In the genomic region with DNA sequence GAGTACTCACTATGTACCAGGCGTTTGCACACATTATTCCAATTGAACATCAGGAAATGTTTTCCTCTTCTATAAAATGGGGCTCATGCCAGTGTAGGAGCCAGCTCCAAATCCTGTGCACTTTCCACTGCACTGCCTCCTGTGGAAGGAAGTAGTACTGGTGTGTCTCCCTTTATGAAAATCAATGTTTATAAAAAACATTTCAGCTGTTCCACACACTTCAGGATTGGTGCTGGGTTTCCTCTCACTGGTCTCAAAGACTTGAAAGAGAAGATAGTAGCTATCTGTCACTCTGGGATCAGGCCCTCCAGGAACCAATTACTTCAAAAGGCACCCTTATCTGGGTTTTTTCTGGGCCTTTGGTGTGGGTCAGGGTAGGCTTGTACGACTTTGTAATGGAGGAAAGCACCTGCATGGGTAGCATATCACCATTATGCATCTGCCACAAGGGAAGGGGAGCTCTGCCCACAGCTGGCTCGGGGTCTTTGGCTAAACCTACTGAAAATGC, we compare ENCODE assay signal across 9 cellular contexts. TPM values are rescaled to one million over a fixed set of nuclear protein-coding genes. Genes with fewer than 3 reads are reported as not detected.
DNase-seq lines count a peak whose midpoint lies in the region; ATAC-seq and TF ChIP-seq lines count a peak whose summit lies in the region.
"Had no signal": no experiment of that assay in that cellular context is flagged by ENCODE, and none has a peak within 500 bp of the region (broad histone marks: within the 10 kb centered on the region; RNA-seq: fewer than 3 reads in every experiment).

No MANE protein-coding gene starts in this region.

- H3K4me1 Mint-ChIP-seq in activated T-helper 17 cell treated with anti-CD3 and anti-CD28 coated beads, Interleukin-2, amount 50 U/mL, for 72 hours = peaks cover 9% of the 10 kb centered on the region

- no peaks in the 10 kb centered on the region for H3K9me2 ChIP-seq in GM23248 (ENCODE audit: insufficient read depth)
- H3K9me2 ChIP-seq in hepatocyte (replicated peaks; ENCODE audit: insufficient read depth) = no peaks in the 10 kb centered on the region

- no peaks in the 10 kb centered on the region for H3K27me3 Mint-ChIP-seq in activated T-helper 17 cell treated with anti-CD3 and anti-CD28 coated beads, Interleukin-2, amount 50 U/mL, for 72 hours
- H3K27me3 Mint-ChIP-seq: natural killer cell treated with Interleukin-12 subunit alpha and Interleukin-12 subunit beta and Interleukin-15 and Interleukin-18, amount 100 ng/mL, for 72 hours had no signal

- H3K4me2 ChIP-seq in GM23248 (ENCODE audit: unreplicated experiment) (no peak overlapping the region), hepatocyte (no peak overlapping the region)

- H3K9me3 Mint-ChIP-seq in activated T-helper 17 cell treated with anti-CD3 and anti-CD28 coated beads, Interleukin-2, amount 50 U/mL, for 72 hours = no peaks in the 10 kb centered on the region
- H3K9me3 Mint-ChIP-seq: natural killer cell treated with Interleukin-12 subunit alpha and Interleukin-12 subunit beta and Interleukin-15 and Interleukin-18, amount 100 ng/mL, for 72 hours had no signal

- H3K4me3 Mint-ChIP-seq in activated T-helper 17 cell treated with anti-CD3 and anti-CD28 coated beads, Interleukin-2, amount 50 U/mL, for 72 hours = no peak overlapping the region
- H3K4me3 Mint-ChIP-seq: natural killer cell treated with Interleukin-12 subunit alpha and Interleukin-12 subunit beta and Interleukin-15 and Interleukin-18, amount 100 ng/mL, for 72 hours had no signal

- CTCF ChIA-PET in AG04449 (lab: Yijun Ruan, JAX) = interaction anchor here (1.0 to 2.7 kb wide), 6 partner anchors 9 to 230 kb away, joined by 3 to 11 read pairs (median 4); no protein-coding TSS in a partner anchor

- H3K27me3 ChIP-seq in GM23248 (replicated peaks; ENCODE audit: insufficient read depth) = no peaks in the 10 kb centered on the region
- no peaks in the 10 kb centered on the region for H3K27me3 ChIP-seq in hepatocyte

- TF ChIP-seq CTCF in AG04449 (IDR thresholded peaks at IDR 0.05; ENCODE audit: insufficient read depth, low read length, missing control alignments) (peak; percentile 41), hepatocyte (IDR thresholded peaks at IDR 0.05; ENCODE audit: poor library complexity) (peak; percentile 19)

- peaks cover 98% of the 10 kb centered on the region for H3K36me3 Mint-ChIP-seq in activated T-helper 17 cell treated with anti-CD3 and anti-CD28 coated beads, Interleukin-2, amount 50 U/mL, for 72 hours (ENCODE audit: low read depth)

- WGBS in GM23248 (ENCODE audit: low coverage in 1 of 2, low lambda C conversion rate in 2 of 2, missing lambda C conversion rate in 2 of 2), 2 experiments = 69 to 76% methylated on average over 3 of the region's 3 CpGs
- WGBS in hepatocyte (ENCODE audit: low lambda C conversion rate, missing lambda C conversion rate) = 77% methylated on average over 3 of the region's 3 CpGs

- H3K79me2 ChIP-seq in GM23248 (ENCODE audit: insufficient read depth) = no peaks in the 10 kb centered on the region
- H3K79me2 ChIP-seq in hepatocyte = no peaks in the 10 kb centered on the region

- H3K36me3 ChIP-seq in GM23248 (ENCODE audit: low read depth) (peaks cover 32% of the 10 kb centered on the region; the same call in 1 of the 2 replicates), hepatocyte (replicated peaks; ENCODE audit: insufficient read depth, low read depth) (no peaks in the 10 kb centered on the region)

- no peak overlapping the region for H3K9ac ChIP-seq in GM23248

- POLR2A ChIA-PET in AG04449 (lab: Yijun Ruan, JAX) = no interaction called here

- H3K4me1 ChIP-seq in GM23248 (ENCODE audit: insufficient read depth) = no peaks in the 10 kb centered on the region
- no peaks in the 10 kb centered on the region for H3K4me1 ChIP-seq in hepatocyte (ENCODE audit: insufficient read depth)

- no peak for DNase-seq in AG04449 (ENCODE audit: low read depth, low spot score)
- DNase-seq in GM23248 = peak; percentile 53
- no peak for DNase-seq in hepatocyte (ENCODE audit: low spot score)
- no peak for DNase-seq in 8988T
- DNase-seq in hypothalamus (lab: John Stamatoyannopoulos, UW) = no peak
- no peak for DNase-seq in NK-92 (lab: John Stamatoyannopoulos, UW; ENCODE audit: unreplicated experiment)
- DNase-seq in NCI-H2107 treated with DMSO at 0.1 percent for 48 hours (lab: John Stamatoyannopoulos, UW; ENCODE audit: unreplicated experiment) = no peak

- no peak overlapping the region for H3K4me3 ChIP-seq in AG04449 (ENCODE audit: low read depth, low read length)
- no peak overlapping the region for H3K4me3 ChIP-seq in GM23248
- H3K4me3 ChIP-seq in hepatocyte = no peak overlapping the region

- H3K27ac Mint-ChIP-seq in activated T-helper 17 cell treated with anti-CD3 and anti-CD28 coated beads, Interleukin-2, amount 50 U/mL, for 72 hours = peak overlapping the region; percentile 62

- H3F3A ChIP-seq in GM23248 (ENCODE audit: insufficient read depth) = no peaks in the 10 kb centered on the region

- H3K9me3 ChIP-seq in GM23248 (ENCODE audit: low read depth) (no peaks in the 10 kb centered on the region), hepatocyte (ENCODE audit: low read depth) (no peaks in the 10 kb centered on the region)

- H4K20me1 ChIP-seq in GM23248 (ENCODE audit: insufficient read depth) (no peaks in the 10 kb centered on the region), hepatocyte (ENCODE audit: insufficient read depth, poor library complexity, severe bottlenecking) (no peaks in the 10 kb centered on the region)

- in situ Hi-C loops in GM23248 (cut with MboI) = no loop called here

- H3K27ac ChIP-seq in GM23248 = no peak overlapping the region
- H3K27ac ChIP-seq in hepatocyte = no peak overlapping the region

- ATAC-seq in activated T-helper 17 cell treated with anti-CD3 and anti-CD28 coated beads, Interleukin-2, amount 50 U/mL, for 72 hours (replicated peaks) = peak; percentile 24

- H2AFZ ChIP-seq in GM23248 (no peak overlapping the region), hepatocyte (no peak overlapping the region)

RNA-seq across cellular contexts. Expression of a gene that starts 32.5 kb away (rescaled TPM):
- 25.8 and 28.8 TPM in 2 replicates for total RNA-seq in GM23248 (2014; rRNA removed; shearing (Covaris generic))
- polyA plus RNA-seq in GM23248 (2016; fragmentation: Nextera tagmentation; extraction: Ambion mirVana) = 75.9 and 79.5 TPM in 2 replicates
- 10 to 100 TPM; 45.4 to 66.4 TPM for total RNA-seq in activated T-helper 17 cell treated with anti-CD3 and anti-CD28 coated beads, Interleukin-2, amount 50 U/mL, for 72 hours
- 58.7 and 59.0 TPM in 2 replicates for total RNA-seq in hepatocyte
- 54.8 and 61.9 TPM in 2 replicates for polyA plus RNA-seq in hepatocyte
